In genomic region chr12:111768159-111768895, GRCh38 we compare ENCODE assay signal across 10 cellular contexts. TPM values are rescaled to one million over a fixed set of nuclear protein-coding genes. Genes with fewer than 3 reads are reported as not detected.
A peak's percentile ranks its signal among the peaks of the same experiment; 100 is the strongest.
DNase-seq lines count a peak whose midpoint lies in the region; ATAC-seq and TF ChIP-seq lines count a peak whose summit lies in the region.
"Had no signal": no experiment of that assay in that cellular context is flagged by ENCODE, and none has a peak within 500 bp of the region (broad histone marks: within the 10 kb centered on the region; RNA-seq: fewer than 3 reads in every experiment).

No MANE protein-coding gene starts in this region.

- H3K4me1 Mint-ChIP-seq in neural progenitor cell: peaks cover 20% of the 10 kb centered on the region
- peaks cover 6 to 20% (median 12%) of the 10 kb centered on the region in 4 donors for H3K4me1 Mint-ChIP-seq in CD4-positive, alpha-beta memory T cell

- H2AFZ ChIP-seq in Karpas-422 (ENCODE audit: low read length): no peak overlapping the region
- H2AFZ ChIP-seq in neural progenitor cell (replicated peaks): no peak overlapping the region

- TF ChIP-seq CTCF in AG04450 (IDR thresholded peaks at IDR 0.05; ENCODE audit: low read depth, low read length): no peak
- no peak for TF ChIP-seq CTCF in epithelial cell of proximal tubule (conservative IDR thresholded peaks at IDR 0.05; ENCODE audit: low read depth, low read length)
- TF ChIP-seq CTCF in neural progenitor cell (IDR thresholded peaks at IDR 0.05): no peak

- ATAC-seq in HG03196 (IDR thresholded peaks at IDR 0.05; ENCODE audit: unreplicated experiment) (no peak), GM21447 (IDR thresholded peaks at IDR 0.05; ENCODE audit: unreplicated experiment) (no peak)

- CTCF ChIA-PET in AG04450 (lab: Charles Lee): interaction anchor here (1.0 to 5.0 kb wide), 3 partner anchors 19 to 46 kb away, joined by 3 to 29 read pairs (median 5); no protein-coding TSS in a partner anchor
- CTCF ChIA-PET in CD4-positive, alpha-beta memory T cell (lab: Charles Lee; ENCODE audit: partially characterized antibody): interaction anchor here (0.6 to 1.1 kb wide), 2 partner anchors 28 to 45 kb away, joined by 5 to 6 read pairs; no protein-coding TSS in a partner anchor

- no peaks in the 10 kb centered on the region for H4K20me1 ChIP-seq in Karpas-422 (ENCODE audit: insufficient read depth, low read depth, low read length)
- H4K20me1 ChIP-seq in neural progenitor cell (ENCODE audit: low read depth): peaks cover 26% of the 10 kb centered on the region

- H3K27me3 ChIP-seq in AG04450 (ENCODE audit: control insufficient read depth, insufficient read depth, low read length) (no peaks in the 10 kb centered on the region), Karpas-422 (ENCODE audit: low read length) (no peaks in the 10 kb centered on the region), neural progenitor cell (no peaks in the 10 kb centered on the region)
- no peaks in the 10 kb centered on the region for H3K27me3 ChIP-seq in CD4-positive, alpha-beta memory T cell (ENCODE audit: insufficient read depth, low read length)

- no peaks in the 10 kb centered on the region for H3K36me3 ChIP-seq in Karpas-422 (ENCODE audit: insufficient read depth, low read length)
- no peaks in the 10 kb centered on the region for H3K36me3 ChIP-seq in neural progenitor cell
- H3K36me3 ChIP-seq in CD4-positive, alpha-beta memory T cell (ENCODE audit: insufficient read depth, low read length): no peaks in the 10 kb centered on the region

- intact Hi-C loops in CD4-positive, alpha-beta memory T cell (cut with micrococcal nuclease): no loop called here

- peak overlapping the region; percentile 78 for H3K4me3 ChIP-seq in AG04450 (ENCODE audit: low read depth, low read length)
- peak overlapping the region; percentile 98 for H3K4me3 ChIP-seq in Karpas-422 (ENCODE audit: low read length)
- H3K4me3 ChIP-seq in epithelial cell of proximal tubule (ENCODE audit: low read depth, low read length): peak overlapping the region; percentile 67
- H3K4me3 ChIP-seq in neural progenitor cell: peak overlapping the region; percentile 64
- H3K4me3 ChIP-seq in CD4-positive, alpha-beta memory T cell (ENCODE audit: low read length in 2 of 2): no peak overlapping the region

- H3K9ac ChIP-seq in Karpas-422 (ENCODE audit: low read length) (peak overlapping the region; percentile 82), neural progenitor cell (no peak overlapping the region)

- DNase-seq in AG04450 (ENCODE audit: low read depth, low spot score): no peak
- peak; percentile 77 for DNase-seq in Karpas-422
- DNase-seq in epithelial cell of proximal tubule (ENCODE audit: low read depth): no peak
- DNase-seq in neural progenitor cell (ENCODE audit: low spot score): no peak
- DNase-seq in CD4-positive, alpha-beta memory T cell: no peak
- no peak for DNase-seq in inferior parietal cortex (ENCODE audit: extremely low spot score)
- DNase-seq: cerebellar nuclear complex; stimulated activated CD4-positive, alpha-beta T cell treated with anti-CD3 and anti-CD28 coated beads, Interleukin-4, amount 100 ng/mL, for 24 hours had no signal

- H3K27ac Mint-ChIP-seq in neural progenitor cell: no peak overlapping the region
- H3K27ac Mint-ChIP-seq in CD4-positive, alpha-beta memory T cell: no peak overlapping the region

- H3K4me2 ChIP-seq in Karpas-422 (ENCODE audit: low read depth, low read length, poor library complexity, severe bottlenecking) (peak overlapping the region; percentile 100), neural progenitor cell (peak overlapping the region; percentile 87)

- H3K4me1 ChIP-seq in Karpas-422 (ENCODE audit: low read length) (peaks cover 64% of the 10 kb centered on the region), neural progenitor cell (peaks cover 13% of the 10 kb centered on the region)
- peaks cover 8% of the 10 kb centered on the region for H3K4me1 ChIP-seq in CD4-positive, alpha-beta memory T cell (ENCODE audit: insufficient read depth, low read length)

- no peaks in the 10 kb centered on the region for H3K9me2 ChIP-seq in Karpas-422 (replicated peaks; ENCODE audit: insufficient read depth, low read length)

- H3K27ac ChIP-seq in AG04450 (ENCODE audit: low read depth, low read length) (no peak overlapping the region), Karpas-422 (ENCODE audit: low read length) (peak overlapping the region; percentile 94), neural progenitor cell (no peak overlapping the region)
- no peak overlapping the region for H3K27ac ChIP-seq in CD4-positive, alpha-beta memory T cell (ENCODE audit: low read depth, low read length)

- peaks cover 3% of the 10 kb centered on the region for H3K36me3 Mint-ChIP-seq in neural progenitor cell
- peaks cover 0 to 3% of the 10 kb centered on the region in 2 donors for H3K36me3 Mint-ChIP-seq in CD4-positive, alpha-beta memory T cell

- H3K4me3 Mint-ChIP-seq in neural progenitor cell: peak overlapping the region; percentile 96
- H3K4me3 Mint-ChIP-seq in CD4-positive, alpha-beta memory T cell: no peak overlapping the region

- POLR2A ChIA-PET in AG04450 (lab: Yijun Ruan, JAX): interaction anchor here (0.9 kb wide), 1 partner anchor 21 kb away, joined by 4 read pairs; no protein-coding TSS in a partner anchor
- POLR2A ChIA-PET in CD4-positive, alpha-beta memory T cell (lab: Charles Lee; ENCODE audit: partially characterized antibody): interaction anchor here (1.0 kb wide), 1 partner anchor 74 kb away, joined by 3 read pairs; the partner anchor contains the start of gene MAPKAPK5

- H3K9me3 ChIP-seq in AG04450 (ENCODE audit: control insufficient read depth, insufficient read depth, low read length): no peaks in the 10 kb centered on the region
- no peaks in the 10 kb centered on the region for H3K9me3 ChIP-seq in Karpas-422 (ENCODE audit: low read length)
- no peaks in the 10 kb centered on the region for H3K9me3 ChIP-seq in neural progenitor cell (ENCODE audit: low read depth)
- no peaks in the 10 kb centered on the region for H3K9me3 ChIP-seq in CD4-positive, alpha-beta memory T cell (ENCODE audit: control insufficient read depth in 1 of 2, low read length in 2 of 2)

- peaks cover 11% of the 10 kb centered on the region for H3F3A ChIP-seq in neural progenitor cell (ENCODE audit: low read depth)

- H3K79me2 ChIP-seq in Karpas-422 (ENCODE audit: low read length) (peaks cover 50% of the 10 kb centered on the region), neural progenitor cell (ENCODE audit: low read depth) (peaks cover 47% of the 10 kb centered on the region)

- H3K9me3 Mint-ChIP-seq in neural progenitor cell: no peaks in the 10 kb centered on the region
- H3K9me3 Mint-ChIP-seq in CD4-positive, alpha-beta memory T cell: peaks cover 0 to 3% (median 0%) of the 10 kb centered on the region in 8 donors

- peaks cover 10% of the 10 kb centered on the region for H3K27me3 Mint-ChIP-seq in neural progenitor cell (ENCODE audit: insufficient read depth, low read depth)
- H3K27me3 Mint-ChIP-seq in CD4-positive, alpha-beta memory T cell: peaks cover 21 to 30% of the 10 kb centered on the region in 2 donors

RNA-seq across cellular contexts. Expression of gene ALDH2, which starts 1.6 kb away (rescaled TPM):
- 84.1 and 90.8 TPM in 2 replicates for polyA plus RNA-seq in AG04450 (2011; rRNA removed)
- 42.2 and 53.0 TPM in 2 replicates for polyA minus RNA-seq in AG04450 (2011; rRNA and poly(A)+ RNA removed)
- total RNA-seq in Karpas-422 (2014; rRNA removed; shearing (Covaris generic); ENCODE audit: low replicate concordance): 69.0 and 145 TPM in 2 replicates
- total RNA-seq in epithelial cell of proximal tubule (19.3 and 25.2 TPM in 2 replicates), neural progenitor cell (ENCODE audit: low replicate concordance) (60.0 and 107 TPM in 2 replicates)
- total RNA-seq in CD4-positive, alpha-beta memory T cell: 1 to 10 TPM; 3.0 to 3.1 TPM
- polyA plus RNA-seq in CD4-positive, alpha-beta memory T cell: under 1 TPM; 0.47 to 0.53 TPM

Comparison
In these comparisons a context has a peak if more than half of its experiments do, and no peak if none do; other contexts are left out.
1. H3K4me3 ChIP-seq: peak in AG04450 (single experiment), Karpas-422 (single experiment), epithelial cell of proximal tubule (single experiment) and neural progenitor cell (single experiment); none in CD4-positive, alpha-beta memory T cell (0 of 2).